Comparison of ENCODE assay signal across 8 cellular contexts in genomic region chr15:45022871-45023658, GRCh38. TPM values are rescaled to one million over a fixed set of nuclear protein-coding genes. Genes with fewer than 3 reads are reported as not detected.
A peak's percentile ranks its signal among the peaks of the same experiment; 100 is the strongest.
DNase-seq lines count a peak whose midpoint lies in the region; ATAC-seq and TF ChIP-seq lines count a peak whose summit lies in the region.

TSS of gene SORD (plus strand) at chr15:45023195. CDS start at chr15:45023284, 89 bp downstream.

- DNase-seq in AG10803 (ENCODE audit: low read depth), result peak; percentile 72
- peak; percentile 53 for DNase-seq in NCI-H446 treated with DMSO at 0.1 percent for 48 hours (lab: John Stamatoyannopoulos, UW)
- peak; percentile 79 for DNase-seq in activated CD4-positive, alpha-beta T cell treated with anti-CD3 and anti-CD28 coated beads for 1 hour
- peak; percentile 98 for DNase-seq in cerebellum (ENCODE audit: low spot score)
- peak; percentile 53 for DNase-seq in kidney epithelial cell (ENCODE audit: low read depth)
- DNase-seq in stimulated activated CD4-positive, alpha-beta T cell treated with anti-CD3 and anti-CD28 coated beads, Interleukin-15, amount 100 ng/mL, for 24 hours, result peak; percentile 98

- no peaks in the 10 kb centered on the region for H3K36me3 ChIP-seq in kidney epithelial cell (ENCODE audit: control insufficient read depth, insufficient read depth, low read length)

- peak; percentile 98 for ATAC-seq in GM19025 (IDR thresholded peaks at IDR 0.05; ENCODE audit: low read depth, unreplicated experiment)
- ATAC-seq in HG03280 (IDR thresholded peaks at IDR 0.05; ENCODE audit: unreplicated experiment), result peak; percentile 96

- H3K4me3 ChIP-seq in AG10803 (ENCODE audit: low read length) (peak within 1 kb of the TSS; percentile 85), kidney epithelial cell (ENCODE audit: low read depth, low read length) (peak within 1 kb of the TSS; percentile 85)

- TF ChIP-seq CTCF in AG10803 (conservative IDR thresholded peaks at IDR 0.05; ENCODE audit: low read length) (no peak), kidney epithelial cell (IDR thresholded peaks at IDR 0.05; ENCODE audit: insufficient read depth, low read length, poor library complexity, severe bottlenecking) (no peak)

- peaks cover 2% of the 10 kb centered on the region for H3K27me3 ChIP-seq in kidney epithelial cell (ENCODE audit: control insufficient read depth, insufficient read depth, low read length)

RNA-seq across cellular contexts. Expression of gene SORD, which starts in this region (rescaled TPM):
- 7.4 TPM for total RNA-seq in cerebellum
- 30.2 and 44.0 TPM in 2 replicates for total RNA-seq in kidney epithelial cell

Comparison
In these comparisons a context has a peak if more than half of its experiments do, and no peak if none do; other contexts are left out.
1. Peak in every context shown above with its lines: DNase-seq, ATAC-seq and H3K4me3 ChIP-seq.